ENCODE assay signal across 9 cellular contexts in genomic region chr19:1445932-1446712, GRCh38. TPM values are rescaled to one million over a fixed set of nuclear protein-coding genes. Genes with fewer than 3 reads are reported as not detected.
DNase-seq lines count a peak whose midpoint lies in the region; ATAC-seq and TF ChIP-seq lines count a peak whose summit lies in the region.
"Had no signal": no experiment of that assay in that cellular context is flagged by ENCODE, and none has a peak within 500 bp of the region (broad histone marks: within the 10 kb centered on the region; RNA-seq: fewer than 3 reads in every experiment).

No MANE protein-coding gene starts in this region.

- H3K27ac Mint-ChIP-seq in WTC11 = no peak overlapping the region

- peak overlapping the region; percentile 56 for H3K4me3 ChIP-seq in A673 (ENCODE audit: low read depth, low read length, poor library complexity, severe bottlenecking)
- peak overlapping the region; percentile 75 for H3K4me3 ChIP-seq in HUES6 (ENCODE audit: low read depth, low read length)

- no peak overlapping the region for H3K4me3 Mint-ChIP-seq in WTC11

- peak; percentile 75 for DNase-seq in A673 (ENCODE audit: low spot score)
- DNase-seq in WTC11 (ENCODE audit: low spot score) = peak; percentile 70
- peak; percentile 84 for DNase-seq in iPS-NIHi11 (ENCODE audit: low spot score)
- DNase-seq in NCI-H2029 (lab: John Stamatoyannopoulos, UW) = no peak
- no peak for DNase-seq in activated CD4-positive, alpha-beta T cell treated with anti-CD3 and anti-CD28 coated beads for 4 hours
- no peak for DNase-seq in stimulated activated CD4-positive, alpha-beta T cell treated with anti-CD3 and anti-CD28 coated beads, Interleukin-12 subunit alpha, Interleukin-12 subunit beta, amount 100 ng/mL, for 4 hours

- CTCF ChIA-PET in A673 (lab: Charles Lee) (interaction anchor here (1.1 kb wide), 1 partner anchor 26 kb away, joined by 3 read pairs; no protein-coding TSS in a partner anchor), WTC11 (lab: Charles Lee) (interaction anchor here (1.0 to 5.0 kb wide), 14 partner anchors 9 to 347 kb away, joined by 3 to 56 read pairs (median 6); partner anchors contain the start of gene CIRBP)

- no peak overlapping the region for H3K27ac ChIP-seq in A673 (ENCODE audit: low read depth, low read length, poor library complexity, severe bottlenecking)
- no peak overlapping the region for H3K27ac ChIP-seq in HUES6 (ENCODE audit: low read depth, low read length)

- intact Hi-C loops in A673 (cut with micrococcal nuclease; ENCODE audit: unreplicated experiment) = loop anchor here (10.0 kb wide), 1 partner anchor 171 kb away; the partner anchor contains the start of gene FAM174C

- peaks cover 30% of the 10 kb centered on the region for H3K27me3 ChIP-seq in A673 (replicated peaks; ENCODE audit: insufficient read depth, low read depth, low read length, poor library complexity)
- peaks cover 55% of the 10 kb centered on the region for H3K27me3 ChIP-seq in HUES6 (ENCODE audit: control insufficient read depth, insufficient read depth, low read length)

- H3K36me3 ChIP-seq in A673 (ENCODE audit: insufficient read depth, low read length, poor library complexity, severe bottlenecking) (peaks cover 18% of the 10 kb centered on the region), HUES6 (ENCODE audit: control insufficient read depth, insufficient read depth, low read length) (peaks cover 17% of the 10 kb centered on the region)

- peaks cover 11% of the 10 kb centered on the region for H3K4me1 Mint-ChIP-seq in WTC11

- peaks cover 16% of the 10 kb centered on the region for H3K36me3 Mint-ChIP-seq in WTC11

- no TSS peak for BruUV-seq in A673 (replicated peaks; lab: Mats Ljungman, UMichigan)

- TF ChIP-seq CTCF in A673 (conservative IDR thresholded peaks at IDR 0.05; ENCODE audit: low read depth, low read length) (no peak), WTC11 (IDR thresholded peaks at IDR 0.05) (no peak)

- no peak overlapping the region for H3K9ac ChIP-seq in HUES6 (ENCODE audit: low read length)

- H3K9me3 Mint-ChIP-seq in WTC11 = no peaks in the 10 kb centered on the region
- H3K9me3 Mint-ChIP-seq: activated naive CD4-positive, alpha-beta T cell treated with anti-CD3 and anti-CD28 coated beads, Interleukin-2, amount 50 U/mL, for 24 hours had no signal

- no peaks in the 10 kb centered on the region for H3K9me3 ChIP-seq in A673 (ENCODE audit: low read depth, low read length, poor library complexity, severe bottlenecking)
- no peaks in the 10 kb centered on the region for H3K9me3 ChIP-seq in HUES6 (ENCODE audit: control insufficient read depth, insufficient read depth, low read depth, low read length)

- POLR2A ChIA-PET in A673 (lab: Charles Lee; ENCODE audit: low non-redundant PET) = interaction anchor here (0.6 kb wide), 1 partner anchor 10 kb away, joined by 20 read pairs; no protein-coding TSS in a partner anchor
- POLR2A ChIA-PET in WTC11 (lab: Charles Lee) = interaction anchor here (1.4 kb wide), 1 partner anchor 43 kb away, joined by 5 read pairs; no protein-coding TSS in a partner anchor

- peaks cover 19% of the 10 kb centered on the region for H3K4me1 ChIP-seq in A673 (ENCODE audit: insufficient read depth, low read length, poor library complexity, severe bottlenecking)
- H3K4me1 ChIP-seq in HUES6 (ENCODE audit: control insufficient read depth, insufficient read depth, low read length) = peaks cover 17% of the 10 kb centered on the region; the same call in 1 of the 2 replicates

- H3K27me3 Mint-ChIP-seq in WTC11 (ENCODE audit: low read depth) = peaks cover 46% of the 10 kb centered on the region

- ATAC-seq in WTC11 = peak; percentile 5; the same call in 1 of the 2 replicates
- ATAC-seq in GM21717 (IDR thresholded peaks at IDR 0.05; ENCODE audit: unreplicated experiment) = no peak

TF ChIP-seq in WTC11, 78 proteins besides CTCF, POLR2A, EP300 and RAD21:
- 0 out of 2 replicates have a peak, but pooled peaks have one; percentile 59 for TF ChIP-seq TP53 (CRISPR knock-in tag; IDR thresholded peaks at IDR 0.05)
- no peak for TF ChIP-seq ZSCAN18 (CRISPR knock-in tag; IDR thresholded peaks at IDR 0.05)
- no peak for TF ChIP-seq JUN (CRISPR knock-in tag; IDR thresholded peaks at IDR 0.05)
- TF ChIP-seq IRF2 (CRISPR knock-in tag; IDR thresholded peaks at IDR 0.05; ENCODE audit: borderline replicate concordance, low read depth) = no peak
- TF ChIP-seq, protein P1, sequence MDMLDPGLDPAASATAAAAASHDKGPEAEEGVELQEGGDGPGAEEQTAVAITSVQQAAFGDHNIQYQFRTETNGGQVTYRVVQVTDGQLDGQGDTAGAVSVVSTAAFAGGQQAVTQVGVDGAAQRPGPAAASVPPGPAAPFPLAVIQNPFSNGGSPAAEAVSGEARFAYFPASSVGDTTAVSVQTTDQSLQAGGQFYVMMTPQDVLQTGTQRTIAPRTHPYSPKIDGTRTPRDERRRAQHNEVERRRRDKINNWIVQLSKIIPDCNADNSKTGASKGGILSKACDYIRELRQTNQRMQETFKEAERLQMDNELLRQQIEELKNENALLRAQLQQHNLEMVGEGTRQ (CRISPR knock-in tag; IDR thresholded peaks at IDR 0.05) = no peak
- no peak for TF ChIP-seq CDX4 (CRISPR knock-in tag; IDR thresholded peaks at IDR 0.05; ENCODE audit: borderline replicate concordance)
- 0 out of 2 replicates have a peak, but pooled peaks have one; percentile 11 for TF ChIP-seq CBFB (CRISPR knock-in tag; IDR thresholded peaks at IDR 0.05; ENCODE audit: low read depth)
TF ChIP-seq in WTC11: peak in this region for 2.

RNA-seq across cellular contexts. Expression of gene APC2, which starts 3.8 kb away (rescaled TPM):
- total RNA-seq in A673 (2021) (1.3 and 1.9 TPM in 2 replicates), WTC11 (2021) (1.0 to 1.4 TPM (median 1.1 TPM) in 3 replicates)

RNA-seq across cellular contexts. Expression of gene RPS15, which starts 7.9 kb away (rescaled TPM):
- 1,685 and 1,696 TPM in 2 replicates for total RNA-seq in A673 (2021)
- total RNA-seq in WTC11 (2021) = 1,932 to 2,169 TPM (median 2,158 TPM) in 3 replicates

RNA-seq across cellular contexts. Expression of gene C19orf25, which starts 32.9 kb away (rescaled TPM):
- total RNA-seq in A673 (2021) = 35.0 and 37.1 TPM in 2 replicates
- 56.5 to 65.7 TPM (median 60.4 TPM) in 3 replicates for total RNA-seq in WTC11 (2021)

RNA-seq across cellular contexts. Expression of gene DAZAP1, which starts 38.7 kb away (rescaled TPM):
- total RNA-seq in A673 (2021) (222 and 229 TPM in 2 replicates), WTC11 (2021) (338 to 360 TPM (median 339 TPM) in 3 replicates)

RNA-seq across cellular contexts. Expression of gene PCSK4, which starts 44.0 kb away (rescaled TPM):
- total RNA-seq in A673 (2021) (7.2 and 11.1 TPM in 2 replicates), WTC11 (2021) (18.6 to 22.4 TPM (median 21.5 TPM) in 3 replicates)

Comparison
In these comparisons a context has a peak if more than half of its experiments do, and no peak if none do; other contexts are left out.
1. DNase-seq: peak in A673 (single experiment), WTC11 (single experiment) and iPS-NIHi11 (single experiment); none in NCI-H2029 (single experiment), activated CD4-positive, alpha-beta T cell treated with anti-CD3 and anti-CD28 coated beads for 4 hours (0 of 2) and stimulated activated CD4-positive, alpha-beta T cell treated with anti-CD3 and anti-CD28 coated beads, Interleukin-12 subunit alpha, Interleukin-12 subunit beta, amount 100 ng/mL, for 4 hours (single experiment).